In genomic region chr1:227082999-227083746, GRCh38 we compare ENCODE assay signal across 8 cellular contexts.
"Had no signal": no experiment of that assay in that cellular context is flagged by ENCODE, and none has a peak within 500 bp of the region (broad histone marks: within the 10 kb centered on the region; RNA-seq: fewer than 3 reads in every experiment).

No MANE protein-coding gene starts in this region.

- H3K4me3 ChIP-seq: GM12878 had no signal

- FAIRE-seq: G401.6, GM12878, GM12891, GM12892, GM18507, GM19239 had no signal

- DNase-seq: GDM1, GF-D8 had no signal
